Comparison of ENCODE assay signal across 8 cellular contexts in genomic region chr11:2376751-2377451, GRCh38. TPM values are rescaled to one million over a fixed set of nuclear protein-coding genes. Genes with fewer than 3 reads are reported as not detected.
A peak's percentile ranks its signal among the peaks of the same experiment; 100 is the strongest.
DNase-seq lines count a peak whose midpoint lies in the region; ATAC-seq and TF ChIP-seq lines count a peak whose summit lies in the region.

Gene CD81, plus strand, starts transcription at chr11:2377310. Its CDS starts 240 bp downstream, at chr11:2377550.

- peak; percentile 37 for ATAC-seq in HG02623 (IDR thresholded peaks at IDR 0.05; ENCODE audit: unreplicated experiment)
- peak; percentile 74 to 78 for ATAC-seq in activated naive CD4-positive, alpha-beta T cell treated with anti-CD3 and anti-CD28 coated beads, Interleukin-2, amount 50 U/mL, for 72 hours
- ATAC-seq in Right ventricle myocardium inferior: peak; percentile 55
- no peak for ATAC-seq in GM21619 (IDR thresholded peaks at IDR 0.05; ENCODE audit: unreplicated experiment)

- H3K4me2 ChIP-seq in parathyroid adenoma (ENCODE audit: low read length): peak within 1 kb of the TSS; percentile 69

- intact Hi-C loops in Right ventricle myocardium inferior (cut with DNase I): loop anchor here (5.0 kb wide), 1 partner anchor 85 kb away; no protein-coding TSS in a partner anchor

- peak within 1 kb of the TSS; percentile 87 for H3K9ac ChIP-seq in parathyroid adenoma

- peaks cover 0 to 4% of the 10 kb centered on the region in 2 donors for H3K36me3 Mint-ChIP-seq in activated naive CD4-positive, alpha-beta T cell treated with anti-CD3 and anti-CD28 coated beads, Interleukin-2, amount 50 U/mL, for 72 hours

- peak within 1 kb of the TSS; percentile 87 to 92 for H3K27ac Mint-ChIP-seq in activated naive CD4-positive, alpha-beta T cell treated with anti-CD3 and anti-CD28 coated beads, Interleukin-2, amount 50 U/mL, for 72 hours

- TF ChIP-seq CTCF in parathyroid adenoma (IDR thresholded peaks at IDR 0.05): no peak

- TF ChIP-seq POLR2A in Raji (IDR thresholded peaks at IDR 0.05; ENCODE audit: insufficient read depth, low read depth, low read length): peak; percentile 72

- no peaks in the 10 kb centered on the region for H3K4me1 ChIP-seq in parathyroid adenoma
- H3K4me1 ChIP-seq in urinary bladder (ENCODE audit: insufficient read depth): no peaks in the 10 kb centered on the region

- H3K9me3 Mint-ChIP-seq in activated naive CD4-positive, alpha-beta T cell treated with anti-CD3 and anti-CD28 coated beads, Interleukin-2, amount 50 U/mL, for 72 hours: no peaks in the 10 kb centered on the region

- H3K27ac ChIP-seq in parathyroid adenoma (peak within 1 kb of the TSS; percentile 87), urinary bladder (ENCODE audit: low read depth) (peak within 1 kb of the TSS; percentile 90)

- H3K4me3 ChIP-seq in GM08714 (ENCODE audit: low read length): peak within 1 kb of the TSS; percentile 63
- peak within 1 kb of the TSS; percentile 75 for H3K4me3 ChIP-seq in parathyroid adenoma (ENCODE audit: low read depth, low read length)
- peak within 1 kb of the TSS; percentile 96 for H3K4me3 ChIP-seq in urinary bladder (ENCODE audit: low read depth, low read length)

- H2AFZ ChIP-seq in parathyroid adenoma: peak within 1 kb of the TSS; percentile 56

- DNase-seq in activated naive CD4-positive, alpha-beta T cell treated with anti-CD3 and anti-CD28 coated beads, Interleukin-2, amount 50 U/mL, for 72 hours (ENCODE audit: low spot score in 2 of 2): peak in 1 of 2 donors; percentile 71
- peak; percentile 76 for DNase-seq in Right ventricle myocardium inferior (ENCODE audit: missing footprints)

- no peaks in the 10 kb centered on the region for H3K36me3 ChIP-seq in parathyroid adenoma (ENCODE audit: control insufficient read depth, insufficient read depth, low read length)
- H3K36me3 ChIP-seq in urinary bladder (ENCODE audit: insufficient read depth): no peaks in the 10 kb centered on the region

- H3K27me3 ChIP-seq in parathyroid adenoma (ENCODE audit: control insufficient read depth, insufficient read depth, low read length): no peaks in the 10 kb centered on the region

- peaks cover 11% of the 10 kb centered on the region for H3K79me2 ChIP-seq in parathyroid adenoma

- H3K9me3 ChIP-seq in parathyroid adenoma (ENCODE audit: control insufficient read depth, low read length): no peaks in the 10 kb centered on the region

- WGBS in urinary bladder: 6% methylated on average over 65 of the region's 65 CpGs

RNA-seq across cellular contexts. Expression of gene CD81, which starts in this region (rescaled TPM):
- 100 to 1,000 TPM; 107 to 142 TPM for total RNA-seq in activated naive CD4-positive, alpha-beta T cell treated with anti-CD3 and anti-CD28 coated beads, Interleukin-2, amount 50 U/mL, for 72 hours
- total RNA-seq in Right ventricle myocardium inferior (531 TPM), urinary bladder (251 TPM)
- 1,145 TPM for polyA plus RNA-seq in urinary bladder
